Comparison of ENCODE assay signal across 1 cellular context in the genomic region with DNA sequence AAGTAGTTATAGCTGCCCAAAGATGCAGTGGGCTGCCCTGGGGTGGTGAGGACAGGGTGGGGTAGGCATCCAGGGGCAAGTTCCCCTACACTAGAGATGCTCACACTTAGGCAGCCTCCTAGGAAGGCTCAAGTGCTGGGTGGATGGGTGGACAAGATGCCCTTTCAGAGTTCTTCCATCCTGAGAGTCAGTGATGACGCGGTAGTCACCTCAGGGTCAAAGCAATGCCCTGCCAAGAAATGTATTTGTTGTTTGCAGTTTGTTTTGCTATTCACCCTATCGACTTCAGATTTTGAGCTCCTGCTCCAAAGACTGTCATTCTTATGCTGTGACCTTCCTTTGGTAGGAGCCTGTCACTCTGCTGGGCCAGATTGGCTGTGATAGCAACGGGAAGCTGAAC.
TF ChIP-seq lines count a peak whose summit lies in the region.

No MANE protein-coding gene starts in this region.

TF ChIP-seq in HCT116, 20 proteins besides CTCF, POLR2A, EP300 and RAD21:
- TF ChIP-seq JUND (IDR thresholded peaks at IDR 0.05) (no peak), SIN3A (IDR thresholded peaks at IDR 0.05; ENCODE audit: low read depth) (no peak), EGR1 (IDR thresholded peaks at IDR 0.05; ENCODE audit: low read depth) (no peak)
